Comparison of ENCODE assay signal across 1 cellular context in the genomic region with DNA sequence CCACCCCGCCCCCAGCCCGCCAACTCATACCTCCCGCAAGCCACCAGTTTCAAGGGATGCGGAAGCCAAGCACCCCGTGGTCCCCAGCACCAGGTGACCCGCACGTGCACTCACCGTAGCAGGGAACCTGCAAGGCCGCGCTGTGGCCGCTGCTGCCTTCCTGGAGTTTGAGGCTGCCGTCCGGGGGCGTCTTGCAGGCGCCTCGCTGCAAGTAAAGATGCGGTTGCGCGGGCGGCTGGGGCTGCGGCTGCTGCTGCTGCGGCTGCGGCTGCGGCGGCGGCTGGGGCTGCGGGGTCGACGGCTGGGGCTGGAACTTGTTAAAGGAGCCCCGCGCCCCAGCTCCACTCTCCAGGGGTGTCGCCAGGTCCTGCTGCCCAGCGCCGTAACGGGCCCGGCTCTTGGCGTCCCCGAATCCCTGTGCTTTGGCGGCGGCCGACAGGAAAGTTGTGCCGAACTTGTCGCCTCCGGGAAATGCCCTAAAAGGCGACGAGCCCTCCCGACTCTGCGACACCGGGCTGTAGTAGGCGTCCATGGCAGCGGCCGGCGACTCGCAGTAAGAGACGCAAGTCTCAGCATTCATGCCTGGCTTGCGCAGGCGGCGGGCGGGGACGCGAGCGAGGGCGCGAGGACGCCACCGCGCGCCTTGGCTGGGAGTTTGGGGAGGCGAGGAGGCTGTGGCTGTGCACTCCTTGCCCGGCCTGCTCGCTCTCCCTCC.
TF ChIP-seq lines count a peak whose summit lies in the region.

Gene ALX4 (minus strand): TSS at position 657 of the 715 bp plus-strand sequence. CDS start 77 bp downstream, at position 580.

TF ChIP-seq in SK-N-SH, 30 proteins besides CTCF, POLR2A, EP300 and RAD21 (continued from another document):
- TF ChIP-seq USF2 (IDR thresholded peaks at IDR 0.05; ENCODE audit: borderline replicate concordance, low read depth, low read length), result no peak
- no peak for TF ChIP-seq GATA2 (CRISPR knock-in tag; IDR thresholded peaks at IDR 0.05)
- no peak for TF ChIP-seq RCOR1 (IDR thresholded peaks at IDR 0.05; ENCODE audit: low read length)
- TF ChIP-seq RFX5 (IDR thresholded peaks at IDR 0.05; ENCODE audit: low read length), result no peak
- no peak for TF ChIP-seq FOSL2 (IDR thresholded peaks at IDR 0.05; ENCODE audit: borderline replicate concordance, low read depth)
- peak; percentile 45; the same call in 1 of the 2 replicates for TF ChIP-seq NRF1 (IDR thresholded peaks at IDR 0.05; ENCODE audit: low read depth, low read length)
